In genomic region chr10:36066102-36066501, GRCh38 we compare ENCODE assay signal across 27 cellular contexts.
"Had no signal": no experiment of that assay in that cellular context is flagged by ENCODE, and none has a peak within 500 bp of the region (broad histone marks: within the 10 kb centered on the region; RNA-seq: fewer than 3 reads in every experiment).

No MANE protein-coding gene starts in this region.

- DNase-seq: naive B cell; naive thymus-derived CD8-positive, alpha-beta T cell; nephron progenitor cell; occipital lobe; ovary; psoas muscle; right cardiac atrium; right lobe of liver; spleen; stimulated activated CD4-positive, alpha-beta T cell treated with anti-CD3 and anti-CD28 coated beads, Interleukin-12 subunit alpha, Interleukin-12 subunit beta, amount 100 ng/mL, for 4 hours; stimulated activated CD4-positive, alpha-beta T cell treated with anti-CD3 and anti-CD28 coated beads, Interleukin-1b, Interleukin-23, amount 100 ng/mL, for 48 hours; stimulated activated CD4-positive, alpha-beta T cell treated with anti-CD3 and anti-CD28 coated beads, Interleukin-4, amount 100 ng/mL, for 1 hour; stimulated activated CD4-positive, alpha-beta T cell treated with anti-CD3 and anti-CD28 coated beads, Interleukin-4, amount 100 ng/mL, for 4 hours; stimulated activated CD8-positive, alpha-beta memory T cell treated with anti-CD3 and anti-CD28 coated beads, Interleukin-4, amount 100 ng/mL, for 48 hours; stimulated activated naive B cell treated with anti-CD40 and anti-IgM and Interleukin-4, amounts not matched to agents 10 μg/mL and 1 μg/mL and 100 μg/mL, for 72 hours; stimulated activated naive CD4-positive, alpha-beta T cell treated with Interleukin-2 at 50 U/mL for 16 hours; stimulated activated naive CD8-positive, alpha-beta T cell treated with anti-CD3 and anti-CD28 coated beads, Interleukin-15, amount 100 ng/mL, for 72 hours; substantia nigra; testis; tibial artery; transverse colon; uterus had no signal

- H3K4me3 ChIP-seq: ovary, psoas muscle, right lobe of liver, skin epidermis, smooth muscle cell, spleen, suprapubic skin, testis, tibial artery, transverse colon, upper lobe of left lung, uterus had no signal

- H3K36me3 ChIP-seq: ovary, right lobe of liver, spleen, suprapubic skin, tibial artery, transverse colon, upper lobe of left lung, uterus had no signal

- H2AFZ ChIP-seq: parathyroid adenoma had no signal

- H3K27me3 ChIP-seq: ovary, right lobe of liver, spleen, suprapubic skin, testis, tibial artery, transverse colon, upper lobe of left lung, uterus had no signal

- H3K9ac ChIP-seq: parathyroid adenoma had no signal

- H3K9me3 ChIP-seq: ovary, psoas muscle, right lobe of liver, testis, transverse colon, uterus had no signal

- H3K4me1 ChIP-seq: parathyroid adenoma, psoas muscle, right lobe of liver, spleen, testis, transverse colon, upper lobe of left lung, uterus had no signal

- ATAC-seq: naive thymus-derived CD8-positive, alpha-beta T cell; psoas muscle; right cardiac atrium; stimulated activated naive B cell treated with anti-CD40 and anti-IgM and Interleukin-4, amounts not matched to agents 10 μg/mL and 1 μg/mL and 100 μg/mL, for 72 hours; stimulated activated naive CD8-positive, alpha-beta T cell treated with anti-CD3 and anti-CD28 coated beads, Interleukin-15, amount 100 ng/mL, for 72 hours had no signal

- H3K4me2 ChIP-seq: smooth muscle cell had no signal

- H3K27ac ChIP-seq: ovary, parathyroid adenoma, psoas muscle, right lobe of liver, skin epidermis, spleen, suprapubic skin, testis, tibial artery, transverse colon, upper lobe of left lung, uterus had no signal
